In genomic region chr12:9753042-9753820, GRCh38 we compare ENCODE assay signal across 24 cellular contexts. TPM values are rescaled to one million over a fixed set of nuclear protein-coding genes. Genes with fewer than 3 reads are reported as not detected.
DNase-seq lines count a peak whose midpoint lies in the region; ATAC-seq lines count a peak whose summit lies in the region.
"Had no signal": no experiment of that assay in that cellular context is flagged by ENCODE, and none has a peak within 500 bp of the region (broad histone marks: within the 10 kb centered on the region; RNA-seq: fewer than 3 reads in every experiment).

No MANE protein-coding gene starts in this region.

- peaks cover 36% of the 10 kb centered on the region for H3K4me1 Mint-ChIP-seq in activated naive CD4-positive, alpha-beta T cell treated with anti-CD3 and anti-CD28 coated beads, Interleukin-2, amount 50 U/mL, for 24 hours
- peaks cover 56% of the 10 kb centered on the region for H3K4me1 Mint-ChIP-seq in activated CD4-positive, alpha-beta memory T cell treated with anti-CD3 and anti-CD28 coated beads for 36 hours (ENCODE audit: low read depth)
- peaks cover 59% of the 10 kb centered on the region for H3K4me1 Mint-ChIP-seq in central memory CD8-positive, alpha-beta T cell
- H3K4me1 Mint-ChIP-seq in stimulated activated naive CD8-positive, alpha-beta T cell treated with anti-CD3 and anti-CD28 coated beads, Interleukin-15, amount 100 ng/mL, for 72 hours, result peaks cover 51% of the 10 kb centered on the region

- no peaks in the 10 kb centered on the region for H3K9me3 Mint-ChIP-seq in activated naive CD4-positive, alpha-beta T cell treated with anti-CD3 and anti-CD28 coated beads, Interleukin-2, amount 50 U/mL, for 24 hours
- no peaks in the 10 kb centered on the region for H3K9me3 Mint-ChIP-seq in activated CD4-positive, alpha-beta memory T cell treated with anti-CD3 and anti-CD28 coated beads for 36 hours
- H3K9me3 Mint-ChIP-seq in central memory CD8-positive, alpha-beta T cell, result no peaks in the 10 kb centered on the region
- no peaks in the 10 kb centered on the region for H3K9me3 Mint-ChIP-seq in stimulated activated naive CD8-positive, alpha-beta T cell treated with anti-CD3 and anti-CD28 coated beads, Interleukin-15, amount 100 ng/mL, for 72 hours
- H3K9me3 Mint-ChIP-seq: activated B cell treated with CpG ODN at 0.5 μM for 24 hours had no signal

- DNase-seq in activated naive CD4-positive, alpha-beta T cell (lab: John Stamatoyannopoulos, UW), result no peak
- DNase-seq in activated CD4-positive, alpha-beta memory T cell treated with anti-CD3 and anti-CD28 coated beads for 36 hours, result no peak
- no peak for DNase-seq in central memory CD8-positive, alpha-beta T cell (ENCODE audit: low spot score in 2 of 2)
- DNase-seq in stimulated activated naive CD8-positive, alpha-beta T cell treated with anti-CD3 and anti-CD28 coated beads, Interleukin-15, amount 100 ng/mL, for 72 hours, result no peak
- DNase-seq in NCI-H1436 (lab: John Stamatoyannopoulos, UW), result no peak
- DNase-seq: activated B cell treated with CpG ODN at 0.5 μM for 24 hours; effector memory CD4-positive, alpha-beta T cell; gastrocnemius medialis; GF-D8; HCEC 1CT; IMR-90; islet precursor cell; MG63; NCI-H146; NCI-H524; stimulated activated CD4-positive, alpha-beta T cell treated with anti-CD3 and anti-CD28 coated beads, Interleukin-2, amount 100 ng/mL, for 24 hours; thyroid gland had no signal

- no peak for ATAC-seq in central memory CD8-positive, alpha-beta T cell (replicated peaks; ENCODE audit: extremely low read depth, poor library complexity, severe bottlenecking)
- ATAC-seq in stimulated activated naive CD8-positive, alpha-beta T cell treated with anti-CD3 and anti-CD28 coated beads, Interleukin-15, amount 100 ng/mL, for 72 hours, result no peak
- ATAC-seq in GM18511 (IDR thresholded peaks at IDR 0.05; ENCODE audit: unreplicated experiment), result no peak
- ATAC-seq in HG03521 (IDR thresholded peaks at IDR 0.05; ENCODE audit: unreplicated experiment), result no peak
- ATAC-seq: gastrocnemius medialis; stimulated activated memory B cell treated with anti-CD40 and anti-IgM and Interleukin-4, amounts not matched to agents 10 μg/mL and 1 μg/mL and 100 μg/mL, for 72 hours had no signal

- H3K27me3 Mint-ChIP-seq in activated naive CD4-positive, alpha-beta T cell treated with anti-CD3 and anti-CD28 coated beads, Interleukin-2, amount 50 U/mL, for 24 hours, result no peaks in the 10 kb centered on the region
- no peaks in the 10 kb centered on the region for H3K27me3 Mint-ChIP-seq in activated CD4-positive, alpha-beta memory T cell treated with anti-CD3 and anti-CD28 coated beads for 36 hours
- H3K27me3 Mint-ChIP-seq in central memory CD8-positive, alpha-beta T cell, result no peaks in the 10 kb centered on the region
- H3K27me3 Mint-ChIP-seq in stimulated activated naive CD8-positive, alpha-beta T cell treated with anti-CD3 and anti-CD28 coated beads, Interleukin-15, amount 100 ng/mL, for 72 hours, result no peaks in the 10 kb centered on the region
- H3K27me3 Mint-ChIP-seq: activated B cell treated with CpG ODN at 0.5 μM for 24 hours; stimulated activated memory B cell treated with anti-CD40 and anti-IgM and Interleukin-4, amounts not matched to agents 10 μg/mL and 1 μg/mL and 100 μg/mL, for 72 hours had no signal

- H3K27ac Mint-ChIP-seq in activated naive CD4-positive, alpha-beta T cell treated with anti-CD3 and anti-CD28 coated beads, Interleukin-2, amount 50 U/mL, for 24 hours, result peak overlapping the region; percentile 93
- H3K27ac Mint-ChIP-seq in activated CD4-positive, alpha-beta memory T cell treated with anti-CD3 and anti-CD28 coated beads for 36 hours, result peak overlapping the region; percentile 86
- peak overlapping the region; percentile 58 for H3K27ac Mint-ChIP-seq in central memory CD8-positive, alpha-beta T cell (ENCODE audit: low read depth)
- H3K27ac Mint-ChIP-seq in stimulated activated naive CD8-positive, alpha-beta T cell treated with anti-CD3 and anti-CD28 coated beads, Interleukin-15, amount 100 ng/mL, for 72 hours, result peak overlapping the region; percentile 89 to 93
- H3K27ac Mint-ChIP-seq: stimulated activated memory B cell treated with anti-CD40 and anti-IgM and Interleukin-4, amounts not matched to agents 10 μg/mL and 1 μg/mL and 100 μg/mL, for 72 hours had no signal

- intact Hi-C loops in activated CD4-positive, alpha-beta memory T cell treated with anti-CD3 and anti-CD28 coated beads for 36 hours (cut with micrococcal nuclease), result loop anchor here (10.0 kb wide), 1 partner anchor 862 kb away; the partner anchor contains the start of gene MAGOHB

- POLR2A ChIA-PET in activated CD4-positive, alpha-beta memory T cell treated with anti-CD3 and anti-CD28 coated beads for 36 hours (lab: Charles Lee), result interaction anchor here (0.8 to 13.1 kb wide), 8 partner anchors 8 to 113 kb away, joined by 3 to 214 read pairs (median 12); partner anchors contain the start of genes CD69, CLEC2B and CLEC2D

- CTCF ChIA-PET in activated CD4-positive, alpha-beta memory T cell treated with anti-CD3 and anti-CD28 coated beads for 36 hours (lab: Charles Lee), result interaction anchor here (1.0 to 13.5 kb wide), 5 partner anchors 8 to 173 kb away, joined by 3 to 624 read pairs (median 58); partner anchors contain the start of genes CD69 and CLEC2B

- H3K36me3 Mint-ChIP-seq in activated naive CD4-positive, alpha-beta T cell treated with anti-CD3 and anti-CD28 coated beads, Interleukin-2, amount 50 U/mL, for 24 hours, result peaks cover 55% of the 10 kb centered on the region
- peaks cover 58% of the 10 kb centered on the region for H3K36me3 Mint-ChIP-seq in activated CD4-positive, alpha-beta memory T cell treated with anti-CD3 and anti-CD28 coated beads for 36 hours
- peaks cover 64% of the 10 kb centered on the region for H3K36me3 Mint-ChIP-seq in central memory CD8-positive, alpha-beta T cell (ENCODE audit: insufficient read depth)

- H3K4me3 Mint-ChIP-seq in activated naive CD4-positive, alpha-beta T cell treated with anti-CD3 and anti-CD28 coated beads, Interleukin-2, amount 50 U/mL, for 24 hours, result peak overlapping the region; percentile 100
- H3K4me3 Mint-ChIP-seq in activated CD4-positive, alpha-beta memory T cell treated with anti-CD3 and anti-CD28 coated beads for 36 hours, result peak overlapping the region; percentile 55
- H3K4me3 Mint-ChIP-seq in central memory CD8-positive, alpha-beta T cell, result peak overlapping the region; percentile 28
- H3K4me3 Mint-ChIP-seq in stimulated activated naive CD8-positive, alpha-beta T cell treated with anti-CD3 and anti-CD28 coated beads, Interleukin-15, amount 100 ng/mL, for 72 hours, result peak overlapping the region; percentile 63 to 89
- H3K4me3 Mint-ChIP-seq: activated B cell treated with CpG ODN at 0.5 μM for 24 hours; stimulated activated memory B cell treated with anti-CD40 and anti-IgM and Interleukin-4, amounts not matched to agents 10 μg/mL and 1 μg/mL and 100 μg/mL, for 72 hours had no signal

RNA-seq across cellular contexts. Expression of gene CD69, which starts 7.5 kb away (rescaled TPM):
- total RNA-seq in activated CD4-positive, alpha-beta memory T cell treated with anti-CD3 and anti-CD28 coated beads for 36 hours, result 100 to 1,000 TPM; 118 to 120 TPM
- total RNA-seq: IMR-90, SK-MEL-5 had no signal

RNA-seq across cellular contexts. Expression of gene CLECL1, which starts 20.3 kb away (rescaled TPM):
- 1 to 10 TPM; 6.5 to 7.4 TPM for total RNA-seq in activated CD4-positive, alpha-beta memory T cell treated with anti-CD3 and anti-CD28 coated beads for 36 hours
- total RNA-seq: gastrocnemius medialis, IMR-90, lower leg skin, pulmonary artery endothelial cell, SK-MEL-5, thyroid gland had no signal

Comparison
In these comparisons a context has a peak if more than half of its experiments do, and no peak if none do; other contexts are left out.
1. H3K4me3 Mint-ChIP-seq: peak in every context shown above with its lines; median percentile 100 in activated naive CD4-positive, alpha-beta T cell treated with anti-CD3 and anti-CD28 coated beads, Interleukin-2, amount 50 U/mL, for 24 hours; 76 in stimulated activated naive CD8-positive, alpha-beta T cell treated with anti-CD3 and anti-CD28 coated beads, Interleukin-15, amount 100 ng/mL, for 72 hours; 55 in activated CD4-positive, alpha-beta memory T cell treated with anti-CD3 and anti-CD28 coated beads for 36 hours; 28 in central memory CD8-positive, alpha-beta T cell.